ENCODE assay signal across 14 cellular contexts in the genomic region with DNA sequence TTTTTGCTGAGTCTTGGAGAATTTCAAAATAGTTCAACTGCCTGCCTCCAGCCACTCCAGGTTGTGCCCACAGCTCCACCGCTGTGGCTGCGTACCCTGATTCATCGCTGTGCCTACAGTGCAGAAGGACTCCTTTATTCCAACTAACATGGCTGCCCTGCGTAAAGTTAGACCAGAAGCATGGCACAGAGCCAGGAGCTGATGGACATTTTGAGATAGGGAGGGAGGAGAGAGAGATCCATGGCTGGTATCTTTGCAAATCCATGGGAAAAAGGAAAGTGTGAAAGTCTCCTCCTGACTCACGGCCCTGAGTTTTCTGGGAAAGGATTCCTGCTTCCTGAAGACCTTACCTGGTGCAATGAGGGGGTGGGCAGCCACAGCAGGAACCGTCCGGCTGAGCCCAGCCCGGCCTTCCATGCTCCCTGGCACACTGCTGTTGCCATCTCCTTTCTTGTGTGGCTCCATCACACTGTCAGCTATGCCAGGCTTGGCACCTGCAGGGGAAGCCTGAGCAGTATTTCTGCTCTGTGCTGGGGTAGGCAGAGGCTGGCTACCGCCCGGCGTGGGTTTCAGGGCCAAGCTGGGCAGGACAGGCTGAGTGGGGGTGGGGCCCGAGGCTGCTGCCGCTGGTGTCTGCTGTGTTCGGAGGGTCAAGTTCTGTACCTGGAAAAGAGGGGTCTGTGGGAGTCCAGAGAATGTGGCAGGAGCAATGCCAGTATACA. TPM values are rescaled to one million over a fixed set of nuclear protein-coding genes. Genes with fewer than 3 reads are reported as not detected.
DNase-seq lines count a peak whose midpoint lies in the region; ATAC-seq and TF ChIP-seq lines count a peak whose summit lies in the region.
"Had no signal": no experiment of that assay in that cellular context is flagged by ENCODE, and none has a peak within 500 bp of the region (broad histone marks: within the 10 kb centered on the region; RNA-seq: fewer than 3 reads in every experiment).

No MANE protein-coding gene starts in this region.

- H3K27me3 ChIP-seq in A673 (replicated peaks; ENCODE audit: insufficient read depth, low read depth, low read length, poor library complexity) = no peaks in the 10 kb centered on the region

- no peaks in the 10 kb centered on the region for H3K9me3 ChIP-seq in A673 (ENCODE audit: low read depth, low read length, poor library complexity, severe bottlenecking)

- TF ChIP-seq CTCF in A673 (conservative IDR thresholded peaks at IDR 0.05; ENCODE audit: low read depth, low read length) (no peak), VCaP (conservative IDR thresholded peaks at IDR 0.05) (no peak), glutamatergic neuron (IDR thresholded peaks at IDR 0.05; ENCODE audit: partially characterized antibody, unreplicated experiment) (no peak)

- peaks cover 69% of the 10 kb centered on the region for H3K4me1 Mint-ChIP-seq in glutamatergic neuron (ENCODE audit: low read depth, unreplicated experiment)
- H3K4me1 Mint-ChIP-seq in naive thymus-derived CD8-positive, alpha-beta T cell = peaks cover 0 to 6% (median 2%) of the 10 kb centered on the region in 4 donors

- H3K9me3 Mint-ChIP-seq in glutamatergic neuron (ENCODE audit: unreplicated experiment) = peaks cover 33% of the 10 kb centered on the region
- H3K9me3 Mint-ChIP-seq in naive thymus-derived CD8-positive, alpha-beta T cell = no peaks in the 10 kb centered on the region
- H3K9me3 Mint-ChIP-seq: activated CD4-positive, alpha-beta T cell treated with anti-CD3 and anti-CD28 coated beads, Interleukin-2, amount 10 ng/mL, durations not matched to agents 24 days and 14 days; IgD-negative memory B cell had no signal

- H3K27ac Mint-ChIP-seq in glutamatergic neuron (ENCODE audit: unreplicated experiment) = peak overlapping the region; percentile 100
- peak overlapping the region in 1 of 10 donors; percentile 76 for H3K27ac Mint-ChIP-seq in naive thymus-derived CD8-positive, alpha-beta T cell
- H3K27ac Mint-ChIP-seq: activated CD4-positive, alpha-beta T cell treated with anti-CD3 and anti-CD28 coated beads, Interleukin-2, amount 10 ng/mL, durations not matched to agents 24 days and 14 days; IgD-negative memory B cell had no signal

- no TSS peak for BruUV-seq in A673 (replicated peaks; lab: Mats Ljungman, UMichigan)

- no peaks in the 10 kb centered on the region for H3K36me3 Mint-ChIP-seq in glutamatergic neuron (ENCODE audit: unreplicated experiment)
- H3K36me3 Mint-ChIP-seq in naive thymus-derived CD8-positive, alpha-beta T cell = no peaks in the 10 kb centered on the region
- H3K36me3 Mint-ChIP-seq: IgD-negative memory B cell had no signal

- intact Hi-C loops in A673 (cut with micrococcal nuclease; ENCODE audit: unreplicated experiment) = loop anchor here (5.0 kb wide), 1 partner anchor 105 kb away; the partner anchor contains the start of gene ZSCAN20
- intact Hi-C loops in sciatic nerve (cut with DNase I) = loop anchor here (10.0 kb wide), 1 partner anchor 232 kb away; no protein-coding TSS in a partner anchor

- H3K4me3 ChIP-seq in A673 (ENCODE audit: low read depth, low read length, poor library complexity, severe bottlenecking) = no peak overlapping the region

- CTCF ChIA-PET in A673 (lab: Charles Lee) = interaction anchor here (0.6 to 2.5 kb wide), 2 partner anchors 71 to 278 kb away, joined by 4 to 10 read pairs; no protein-coding TSS in a partner anchor

- H3K27ac ChIP-seq in A673 (ENCODE audit: low read depth, low read length, poor library complexity, severe bottlenecking) (peak overlapping the region; percentile 94), VCaP (peak overlapping the region; percentile 40; the same call in 1 of the 2 replicates)

- H3K4me3 Mint-ChIP-seq in glutamatergic neuron (ENCODE audit: unreplicated experiment) = no peak overlapping the region
- H3K4me3 Mint-ChIP-seq in naive thymus-derived CD8-positive, alpha-beta T cell = no peak overlapping the region
- H3K4me3 Mint-ChIP-seq: activated CD4-positive, alpha-beta T cell treated with anti-CD3 and anti-CD28 coated beads, Interleukin-2, amount 10 ng/mL, durations not matched to agents 24 days and 14 days; IgD-negative memory B cell had no signal

- no peaks in the 10 kb centered on the region for H3K36me3 ChIP-seq in A673 (ENCODE audit: insufficient read depth, low read length, poor library complexity, severe bottlenecking)

- ATAC-seq in sciatic nerve (no peak), HG02642 (IDR thresholded peaks at IDR 0.05; ENCODE audit: poor library complexity, unreplicated experiment) (no peak)
- ATAC-seq in naive thymus-derived CD8-positive, alpha-beta T cell = no peak

- peaks cover 24% of the 10 kb centered on the region for H3K27me3 Mint-ChIP-seq in glutamatergic neuron (ENCODE audit: unreplicated experiment)
- H3K27me3 Mint-ChIP-seq in naive thymus-derived CD8-positive, alpha-beta T cell = peaks cover 0 to 3% (median 0%) of the 10 kb centered on the region in 5 donors
- H3K27me3 Mint-ChIP-seq: activated CD4-positive, alpha-beta T cell treated with anti-CD3 and anti-CD28 coated beads, Interleukin-2, amount 10 ng/mL, durations not matched to agents 24 days and 14 days had no signal

- H3K4me1 ChIP-seq in A673 (ENCODE audit: insufficient read depth, low read length, poor library complexity, severe bottlenecking) = peaks cover 40% of the 10 kb centered on the region

- DNase-seq in A673 (ENCODE audit: low spot score) (no peak), glutamatergic neuron (no peak), sciatic nerve (ENCODE audit: low spot score) (peak; percentile 59), HCEC 1CT (no peak), SW480 (ENCODE audit: low spot score) (no peak)
- DNase-seq in naive thymus-derived CD8-positive, alpha-beta T cell = no peak

- POLR2A ChIA-PET in A673 (lab: Charles Lee; ENCODE audit: low non-redundant PET) = no interaction called here
- POLR2A ChIA-PET in naive thymus-derived CD8-positive, alpha-beta T cell (lab: Charles Lee) = no interaction called here

RNA-seq across cellular contexts. Expression of gene A3GALT2, which starts 46.0 kb away (rescaled TPM):
- total RNA-seq in A673 (2021) (0.39 TPM in 1 of 2 replicates, not detected in the other), glutamatergic neuron (ENCODE audit: unreplicated experiment) (0.71 TPM), sciatic nerve (not detected)
- not detected for total RNA-seq in naive thymus-derived CD8-positive, alpha-beta T cell
- not detected for polyA plus RNA-seq in naive thymus-derived CD8-positive, alpha-beta T cell
- total RNA-seq: activated CD4-positive, alpha-beta T cell treated with anti-CD3 and anti-CD28 coated beads, Interleukin-2, amount 10 ng/mL, durations not matched to agents 24 days and 14 days; glomerular endothelial cell; kidney; T-helper 2 cell treated with Interferon-gamma antibody and Interleukin-4, amounts not matched to agents 100 ng/mL and 5 ng/mL, for 36 hours had no signal
- polyA plus RNA-seq: IgD-negative memory B cell, thymus had no signal
